Comparison of ENCODE assay signal across 22 cellular contexts in genomic region chr1:62025892-62026291, GRCh38.
"Had no signal": no experiment of that assay in that cellular context is flagged by ENCODE, and none has a peak within 500 bp of the region (broad histone marks: within the 10 kb centered on the region; RNA-seq: fewer than 3 reads in every experiment).

No MANE protein-coding gene starts in this region.

- H3K9me3 ChIP-seq: colonic mucosa, esophagus squamous epithelium, neutrophil had no signal

- H3K27me3 ChIP-seq: colonic mucosa, esophagus squamous epithelium, neutrophil, stomach, transverse colon had no signal

- H3K27ac ChIP-seq: colonic mucosa, esophagus squamous epithelium, neutrophil, skin epidermis, stomach, thoracic aorta, transverse colon had no signal

- H3K4me3 ChIP-seq: colonic mucosa, esophagus squamous epithelium, skin epidermis, stomach, thoracic aorta, transverse colon had no signal

- ATAC-seq: naive thymus-derived CD4-positive, alpha-beta T cell; sciatic nerve; stimulated activated naive B cell treated with anti-CD40 and anti-IgM and Interleukin-4, amounts not matched to agents 10 μg/mL and 1 μg/mL and 100 μg/mL, for 72 hours had no signal

- H3K36me3 ChIP-seq: colonic mucosa, neutrophil, thoracic aorta had no signal

- DNase-seq: cerebellar nuclear complex; colonic mucosa; dermis blood vessel endothelial cell; esophagus squamous epithelium; foreskin fibroblast; head of caudate nucleus; hippocampal formation; kidney glomerular epithelial cell; mammary epithelial cell; naive thymus-derived CD4-positive, alpha-beta T cell; nephron progenitor cell; posterior cingulate gyrus; stimulated activated CD4-positive, alpha-beta T cell treated with anti-CD3 and anti-CD28 coated beads, Interleukin-2, amount 100 ng/mL, for 24 hours; stimulated activated CD4-positive, alpha-beta T cell treated with anti-CD3 and anti-CD28 coated beads, Interleukin-4, amount 100 ng/mL, for 4 hours; stimulated activated naive B cell treated with anti-CD40 and anti-IgM and Interleukin-4, amounts not matched to agents 10 μg/mL and 1 μg/mL and 100 μg/mL, for 72 hours; stomach; substantia nigra; transverse colon had no signal

- H3K4me1 ChIP-seq: colonic mucosa, esophagus squamous epithelium, stomach, transverse colon had no signal
